17 cellular contexts compared by ENCODE assay signal in genomic region chr2:110957267-110957666, GRCh38.
A peak's percentile ranks its signal among the peaks of the same experiment; 100 is the strongest.
DNase-seq lines count a peak whose midpoint lies in the region; ATAC-seq and TF ChIP-seq lines count a peak whose summit lies in the region.
"Had no signal": no experiment of that assay in that cellular context is flagged by ENCODE, and none has a peak within 500 bp of the region (broad histone marks: within the 10 kb centered on the region; RNA-seq: fewer than 3 reads in every experiment).

No MANE protein-coding gene starts in this region.

- H3K4me1 ChIP-seq in upper lobe of left lung (no peaks in the 10 kb centered on the region), esophagus squamous epithelium (no peaks in the 10 kb centered on the region)

- 59 to 75% methylated on average over 5 of the region's 5 CpGs for WGBS in upper lobe of left lung, 2 donors
- 62 to 63% methylated on average over 5 of the region's 5 CpGs for WGBS in esophagus squamous epithelium, 2 donors

- ATAC-seq in upper lobe of left lung (ENCODE audit: low FRiP score in 2 of 2) = no peak
- ATAC-seq: GM23338, HCT116 had no signal

- TF ChIP-seq EP300 in upper lobe of left lung (IDR thresholded peaks at IDR 0.05) = no peak

- peaks cover 28% of the 10 kb centered on the region for H3K4me1 Mint-ChIP-seq in nephron progenitor cell
- H3K4me1 Mint-ChIP-seq: CD4-positive, alpha-beta memory T cell had no signal

- peaks cover 23% of the 10 kb centered on the region for H3K27me3 Mint-ChIP-seq in nephron progenitor cell (ENCODE audit: low read depth, poor library complexity)

- H3K4me3 ChIP-seq in upper lobe of left lung = no peak overlapping the region
- H3K4me3 ChIP-seq in esophagus squamous epithelium = no peak overlapping the region
- H3K4me3 ChIP-seq: GM23338 had no signal

- H3K36me3 Mint-ChIP-seq in nephron progenitor cell (ENCODE audit: low read depth) = no peaks in the 10 kb centered on the region
- H3K36me3 Mint-ChIP-seq: CD4-positive, alpha-beta memory T cell had no signal

- H3K27ac Mint-ChIP-seq in nephron progenitor cell = peak overlapping the region; percentile 75
- H3K27ac Mint-ChIP-seq: CD4-positive, alpha-beta memory T cell; GM23338 had no signal

- TF ChIP-seq POLR2A in upper lobe of left lung (IDR thresholded peaks at IDR 0.05) (no peak), esophagus squamous epithelium (IDR thresholded peaks at IDR 0.05) (no peak)

- intact Hi-C loops in esophagus squamous epithelium (cut with DNase I) = no loop called here

- DNase-seq in inferior parietal cortex (ENCODE audit: extremely low spot score) (peak; percentile 11), nephron progenitor cell (no peak), renal cortical epithelial cell (ENCODE audit: low read depth) (peak; percentile 12), upper lobe of left lung (no peak), SW480 (ENCODE audit: low spot score) (no peak), esophagus squamous epithelium (lab: John Stamatoyannopoulos, UW) (no peak), NCI-H2171 treated with DMSO at 0.1 percent for 48 hours (lab: John Stamatoyannopoulos, UW) (no peak)
- DNase-seq: C1 segment of cervical spinal cord; Calu3; CD4-positive, alpha-beta memory T cell; COR-L47; DMS53; DMS79 treated with DMSO at 0.1 percent for 48 hours; GF-D8; H9 had no signal

- H3K27ac ChIP-seq in upper lobe of left lung (no peak overlapping the region), esophagus squamous epithelium (no peak overlapping the region)

- no peak overlapping the region for H3K4me3 Mint-ChIP-seq in nephron progenitor cell
- H3K4me3 Mint-ChIP-seq: CD4-positive, alpha-beta memory T cell; GM23338; H9 had no signal

- H3K9me3 ChIP-seq in upper lobe of left lung = no peaks in the 10 kb centered on the region
- H3K9me3 ChIP-seq in esophagus squamous epithelium = no peaks in the 10 kb centered on the region

- H3K27me3 ChIP-seq in upper lobe of left lung (no peaks in the 10 kb centered on the region), esophagus squamous epithelium (peaks cover 0 to 13% (median 0%) of the 10 kb centered on the region in 4 donors)

- H3K36me3 ChIP-seq in upper lobe of left lung = no peaks in the 10 kb centered on the region
- no peaks in the 10 kb centered on the region for H3K36me3 ChIP-seq in esophagus squamous epithelium

- no peak for TF ChIP-seq CTCF in nephron progenitor cell (IDR thresholded peaks at IDR 0.05)
- no peak for TF ChIP-seq CTCF in upper lobe of left lung (IDR thresholded peaks at IDR 0.05)
- no peak for TF ChIP-seq CTCF in esophagus squamous epithelium (IDR thresholded peaks at IDR 0.05)

- H3K9me3 Mint-ChIP-seq in nephron progenitor cell = no peaks in the 10 kb centered on the region
- H3K9me3 Mint-ChIP-seq: GM23338, H9 had no signal

Comparison
In these comparisons a context has a peak if more than half of its experiments do, and no peak if none do; other contexts are left out.
1. DNase-seq: peak in inferior parietal cortex (single experiment) and renal cortical epithelial cell (single experiment); none in nephron progenitor cell (single experiment), upper lobe of left lung (0 of 2), SW480 (single experiment), esophagus squamous epithelium (single experiment) and NCI-H2171 treated with DMSO at 0.1 percent for 48 hours (single experiment).